ENCODE assay signal across 17 cellular contexts in genomic region chr16:59527206-59527997, GRCh38.
A peak's percentile ranks its signal among the peaks of the same experiment; 100 is the strongest.
DNase-seq lines count a peak whose midpoint lies in the region; ATAC-seq and TF ChIP-seq lines count a peak whose summit lies in the region.
"Had no signal": no experiment of that assay in that cellular context is flagged by ENCODE, and none has a peak within 500 bp of the region (broad histone marks: within the 10 kb centered on the region; RNA-seq: fewer than 3 reads in every experiment).

No MANE protein-coding gene starts in this region.

- H3K36me3 ChIP-seq in lung (ENCODE audit: control insufficient read depth in 2 of 2, insufficient read depth in 2 of 2, low read length in 2 of 2) (no peaks in the 10 kb centered on the region), WERI-Rb-1 (no peaks in the 10 kb centered on the region)
- H3K36me3 ChIP-seq: BLaER1 treated with 17β-estradiol and CSF1 and Interleukin-3, amounts not matched to agents 10 nM and 100 nM; tibial artery had no signal

- H3K4me1 ChIP-seq in lung (ENCODE audit: control insufficient read depth in 2 of 2, insufficient read depth in 2 of 2, low read length in 2 of 2): no peaks in the 10 kb centered on the region
- H3K4me1 ChIP-seq: BLaER1 treated with 17β-estradiol and CSF1 and Interleukin-3, amounts not matched to agents 10 nM and 100 nM; tibial artery had no signal

- DNase-seq in AG08396 (ENCODE audit: low spot score) (peak; percentile 11), LoVo (ENCODE audit: low spot score) (peak; percentile 52), astrocyte of the spinal cord (ENCODE audit: low read depth, low spot score) (peak; percentile 85), lung (ENCODE audit: low spot score) (no peak), dermis blood vessel endothelial cell (no peak), WERI-Rb-1 (no peak), substantia nigra (lab: John Stamatoyannopoulos, UW) (no peak)
- no peak for DNase-seq in stimulated activated naive CD8-positive, alpha-beta T cell treated with anti-CD3 and anti-CD28 coated beads, Interleukin-15, amount 100 ng/mL, for 72 hours
- DNase-seq: activated CD4-positive, alpha-beta T cell treated with anti-CD3 and anti-CD28 coated beads, Interleukin-2, amount 50 U/mL, for 4 hours; amniotic stem cell; kidney; NCI-H1417 treated with DMSO at 0.1 percent for 48 hours; stimulated activated CD4-positive, alpha-beta T cell treated with anti-CD3 and anti-CD28 coated beads, Interleukin-2, amount 100 ng/mL, for 24 hours; T-helper 2 cell; tibial artery had no signal

- no peaks in the 10 kb centered on the region for H3K27me3 ChIP-seq in lung (ENCODE audit: control insufficient read depth, insufficient read depth)
- H3K27me3 ChIP-seq in WERI-Rb-1 (ENCODE audit: insufficient read depth, low read depth, severe bottlenecking): no peaks in the 10 kb centered on the region
- H3K27me3 ChIP-seq: BLaER1 treated with 17β-estradiol and CSF1 and Interleukin-3, amounts not matched to agents 10 nM and 100 nM; tibial artery had no signal

- peak; percentile 75 for ATAC-seq in lung (ENCODE audit: insufficient read depth, low FRiP score)
- no peak for ATAC-seq in stimulated activated naive CD8-positive, alpha-beta T cell treated with anti-CD3 and anti-CD28 coated beads, Interleukin-15, amount 100 ng/mL, for 72 hours

- H3K4me3 ChIP-seq in astrocyte of the spinal cord (ENCODE audit: low read depth, low read length): no peak overlapping the region
- H3K4me3 ChIP-seq in lung: no peak overlapping the region
- H3K4me3 ChIP-seq in WERI-Rb-1 (ENCODE audit: low read depth, low read length): no peak overlapping the region
- H3K4me3 ChIP-seq: BLaER1 treated with 17β-estradiol and CSF1 and Interleukin-3, amounts not matched to agents 10 nM and 100 nM; tibial artery had no signal

- TF ChIP-seq CTCF in astrocyte of the spinal cord (IDR thresholded peaks at IDR 0.05; ENCODE audit: low read depth, low read length): no peak
- TF ChIP-seq CTCF in lung (IDR thresholded peaks at IDR 0.05; ENCODE audit: control extremely low read depth, extremely low read depth): no peak
- TF ChIP-seq CTCF in WERI-Rb-1 (IDR thresholded peaks at IDR 0.05; ENCODE audit: low read depth, low read length): no peak

- in situ Hi-C loops in astrocyte of the spinal cord (cut with HindIII; ENCODE audit: low sequenced_read_pairs): no loop called here

- no peaks in the 10 kb centered on the region for H3K4me1 Mint-ChIP-seq in stimulated activated naive CD8-positive, alpha-beta T cell treated with anti-CD3 and anti-CD28 coated beads, Interleukin-15, amount 100 ng/mL, for 72 hours

- H3K27ac Mint-ChIP-seq in stimulated activated naive CD8-positive, alpha-beta T cell treated with anti-CD3 and anti-CD28 coated beads, Interleukin-15, amount 100 ng/mL, for 72 hours: no peak overlapping the region
- H3K27ac Mint-ChIP-seq: activated T-helper 1 cell treated with anti-CD3 and anti-CD28 coated beads, Interleukin-12 subunit alpha, Interleukin-12 subunit beta, Interleukin-2, Interleukin-4 antibody, amounts not matched to agents 30 ng/mL and 10 ng/mL and 1 ng/mL, durations not matched to agents 14 hours and 24 hours and 36 hours had no signal

- H3K9me3 ChIP-seq in lung (ENCODE audit: control insufficient read depth in 2 of 2, insufficient read depth in 1 of 2, low read length in 1 of 2) (no peaks in the 10 kb centered on the region), WERI-Rb-1 (ENCODE audit: severe bottlenecking) (no peaks in the 10 kb centered on the region)
- H3K9me3 ChIP-seq: BLaER1 treated with 17β-estradiol and CSF1 and Interleukin-3, amounts not matched to agents 10 nM and 100 nM; tibial artery had no signal

- H3K27me3 Mint-ChIP-seq in stimulated activated naive CD8-positive, alpha-beta T cell treated with anti-CD3 and anti-CD28 coated beads, Interleukin-15, amount 100 ng/mL, for 72 hours: no peaks in the 10 kb centered on the region

- H3K9me3 Mint-ChIP-seq in stimulated activated naive CD8-positive, alpha-beta T cell treated with anti-CD3 and anti-CD28 coated beads, Interleukin-15, amount 100 ng/mL, for 72 hours: peaks cover under 1 to 1% of the 10 kb centered on the region in 2 donors
- H3K9me3 Mint-ChIP-seq: activated T-helper 1 cell treated with anti-CD3 and anti-CD28 coated beads, Interleukin-12 subunit alpha, Interleukin-12 subunit beta, Interleukin-2, Interleukin-4 antibody, amounts not matched to agents 30 ng/mL and 10 ng/mL and 1 ng/mL, durations not matched to agents 14 hours and 24 hours and 36 hours had no signal

- H3K4me3 Mint-ChIP-seq in stimulated activated naive CD8-positive, alpha-beta T cell treated with anti-CD3 and anti-CD28 coated beads, Interleukin-15, amount 100 ng/mL, for 72 hours: no peak overlapping the region
- H3K4me3 Mint-ChIP-seq: activated T-helper 1 cell treated with anti-CD3 and anti-CD28 coated beads, Interleukin-12 subunit alpha, Interleukin-12 subunit beta, Interleukin-2, Interleukin-4 antibody, amounts not matched to agents 30 ng/mL and 10 ng/mL and 1 ng/mL, durations not matched to agents 14 hours and 24 hours and 36 hours had no signal

- no peak overlapping the region for H3K27ac ChIP-seq in lung (ENCODE audit: low read depth in 1 of 2, low read length in 1 of 2)
- H3K27ac ChIP-seq in WERI-Rb-1: no peak overlapping the region
- no peak overlapping the region for H3K27ac ChIP-seq in substantia nigra (ENCODE audit: low read depth, low read length, poor library complexity, severe bottlenecking)
- H3K27ac ChIP-seq: BLaER1 treated with 17β-estradiol and CSF1 and Interleukin-3, amounts not matched to agents 10 nM and 100 nM; tibial artery had no signal

- 62 to 74% methylated on average over 14 of the region's 14 CpGs for WGBS in lung, 2 donors

Comparison
In these comparisons a context has a peak if more than half of its experiments do, and no peak if none do; other contexts are left out.
1. DNase-seq: peak in AG08396 (single experiment), LoVo (single experiment) and astrocyte of the spinal cord (single experiment); none in lung (single experiment), dermis blood vessel endothelial cell (single experiment), WERI-Rb-1 (single experiment), stimulated activated naive CD8-positive, alpha-beta T cell treated with anti-CD3 and anti-CD28 coated beads, Interleukin-15, amount 100 ng/mL, for 72 hours (0 of 2) and substantia nigra (0 of 49).